ENCODE assay signal across 12 cellular contexts in genomic region chr6:53325785-53326184, GRCh38. TPM values are rescaled to one million over a fixed set of nuclear protein-coding genes. Genes with fewer than 3 reads are reported as not detected.
DNase-seq lines count a peak whose midpoint lies in the region; ATAC-seq and TF ChIP-seq lines count a peak whose summit lies in the region.
"Had no signal": no experiment of that assay in that cellular context is flagged by ENCODE, and none has a peak within 500 bp of the region (broad histone marks: within the 10 kb centered on the region; RNA-seq: fewer than 3 reads in every experiment).

No MANE protein-coding gene starts in this region.

- peaks cover 0 to 70% (median 49%) of the 10 kb centered on the region in 12 donors for H3K4me1 ChIP-seq in heart left ventricle
- H3K4me1 ChIP-seq in right lobe of liver = peaks cover 0 to 52% (median 11%) of the 10 kb centered on the region in 4 donors

- peaks cover 0 to 3% (median 0%) of the 10 kb centered on the region in 9 donors for H3K36me3 ChIP-seq in heart left ventricle
- no peaks in the 10 kb centered on the region for H3K36me3 ChIP-seq in right lobe of liver

- TF ChIP-seq POLR2A in heart left ventricle (IDR thresholded peaks at IDR 0.05) = no peak
- TF ChIP-seq POLR2A in right lobe of liver (IDR thresholded peaks at IDR 0.05) = no peak

- WGBS in heart left ventricle, 4 donors = 63 to 68% (median 65%) methylated on average over 6 of the region's 6 CpGs
- 82% methylated on average over 6 of the region's 6 CpGs for WGBS in right lobe of liver (ENCODE audit: insufficient coverage, low coverage, low lambda C conversion rate, missing lambda C conversion rate)

- no peaks in the 10 kb centered on the region for H3K27me3 ChIP-seq in heart left ventricle
- H3K27me3 ChIP-seq in right lobe of liver = no peaks in the 10 kb centered on the region

- no peak overlapping the region for H3K4me3 Mint-ChIP-seq in stimulated activated memory B cell treated with anti-CD40 and anti-IgM and Interleukin-4, amounts not matched to agents 10 μg/mL and 1 μg/mL and 100 μg/mL, for 72 hours
- H3K4me3 Mint-ChIP-seq: type B pancreatic cell had no signal

- H3K4me1 Mint-ChIP-seq in stimulated activated memory B cell treated with anti-CD40 and anti-IgM and Interleukin-4, amounts not matched to agents 10 μg/mL and 1 μg/mL and 100 μg/mL, for 72 hours = peaks cover 74% of the 10 kb centered on the region

- intact Hi-C loops in heart left ventricle (cut with DNase I) = no loop called here
- intact Hi-C loops in right lobe of liver (cut with DNase I) = no loop called here

- no peak for TF ChIP-seq CTCF in heart left ventricle (IDR thresholded peaks at IDR 0.05)
- TF ChIP-seq CTCF in right lobe of liver (IDR thresholded peaks at IDR 0.05) = no peak

- H3K9me3 Mint-ChIP-seq in stimulated activated memory B cell treated with anti-CD40 and anti-IgM and Interleukin-4, amounts not matched to agents 10 μg/mL and 1 μg/mL and 100 μg/mL, for 72 hours = no peaks in the 10 kb centered on the region
- H3K9me3 Mint-ChIP-seq: type B pancreatic cell had no signal

- H3K4me3 ChIP-seq in heart left ventricle (no peak overlapping the region), right lobe of liver (no peak overlapping the region)

- H3K9me3 ChIP-seq in heart left ventricle = no peaks in the 10 kb centered on the region
- no peaks in the 10 kb centered on the region for H3K9me3 ChIP-seq in right lobe of liver

- DNase-seq in G401 (ENCODE audit: low spot score) (peak; percentile 55), heart left ventricle (no peak), DMS153 treated with DMSO at 0.1 percent for 48 hours (lab: John Stamatoyannopoulos, UW; ENCODE audit: unreplicated experiment) (no peak), right lobe of liver (no peak)
- DNase-seq in activated CD8-positive, alpha-beta memory T cell treated with anti-CD3 and anti-CD28 coated beads for 24 hours = no peak
- DNase-seq: NCI-H1930; stimulated activated CD4-positive, alpha-beta T cell treated with anti-CD3 and anti-CD28 coated beads, Interleukin-4, amount 100 ng/mL, for 4 hours; T-helper 9 cell had no signal

- in situ Hi-C loops in G401 (cut with HindIII; ENCODE audit: low sequenced_read_pairs) = no loop called here

- H3K27ac ChIP-seq in heart left ventricle (peak overlapping the region in 10 of 12 donors; percentile 29 to 82 (median 64)), right lobe of liver (no peak overlapping the region)

- H3K27me3 Mint-ChIP-seq in stimulated activated memory B cell treated with anti-CD40 and anti-IgM and Interleukin-4, amounts not matched to agents 10 μg/mL and 1 μg/mL and 100 μg/mL, for 72 hours = no peaks in the 10 kb centered on the region
- H3K27me3 Mint-ChIP-seq: type B pancreatic cell had no signal

- ATAC-seq in SK-N-SH treated with all-trans-retinoic acid at 6 μM for 48 hours = peak; percentile 6
- peak; percentile 57 to 78 (median 62) for ATAC-seq in heart left ventricle
- no peak for ATAC-seq in stimulated activated memory B cell treated with anti-CD40 and anti-IgM and Interleukin-4, amounts not matched to agents 10 μg/mL and 1 μg/mL and 100 μg/mL, for 72 hours
- no peak for ATAC-seq in right lobe of liver
- ATAC-seq in HG02870 (IDR thresholded peaks at IDR 0.05; ENCODE audit: unreplicated experiment) = no peak

- peaks cover 23% of the 10 kb centered on the region for H3K36me3 Mint-ChIP-seq in stimulated activated memory B cell treated with anti-CD40 and anti-IgM and Interleukin-4, amounts not matched to agents 10 μg/mL and 1 μg/mL and 100 μg/mL, for 72 hours

- H3K27ac Mint-ChIP-seq in stimulated activated memory B cell treated with anti-CD40 and anti-IgM and Interleukin-4, amounts not matched to agents 10 μg/mL and 1 μg/mL and 100 μg/mL, for 72 hours = peak overlapping the region; percentile 72

TF ChIP-seq in SK-N-SH treated with all-trans-retinoic acid at 6 μM for 48 hours, 23 proteins besides CTCF, POLR2A, EP300 and RAD21:
- TF ChIP-seq CSRNP3 (CRISPR knock-in tag; IDR thresholded peaks at IDR 0.05) (no peak), ISL1 (CRISPR knock-in tag; IDR thresholded peaks at IDR 0.05) (peak; percentile 40; the same call in 1 of the 2 replicates), OSR1 (CRISPR knock-in tag; IDR thresholded peaks at IDR 0.05) (no peak), RARB (CRISPR knock-in tag; IDR thresholded peaks at IDR 0.05) (no peak), GLIS3 (CRISPR knock-in tag; IDR thresholded peaks at IDR 0.05) (no peak), BACH2 (CRISPR knock-in tag; IDR thresholded peaks at IDR 0.05; ENCODE audit: borderline replicate concordance) (no peak)

RNA-seq across cellular contexts. Expression of gene ELOVL5, which starts 23.0 kb away (rescaled TPM):
- 6.6 and 12.2 TPM in 2 replicates for total RNA-seq in G401 (2014; rRNA removed; shearing (Covaris generic))
- total RNA-seq in heart left ventricle (10 to 100 TPM; 17.3 to 47.9 (median 29.3) TPM), right lobe of liver (100 to 1,000 TPM in 1 of 6 experiments, 10 to 100 TPM in 5; 48.5 to 117 (median 55.7) TPM)
- polyA plus RNA-seq in heart left ventricle = 10 to 100 TPM in 1 of 2 donors, 1 to 10 TPM in 1; 9.6 to 46.9 TPM

Comparison
In these comparisons a context has a peak if more than half of its experiments do, and no peak if none do; other contexts are left out.
1. ATAC-seq: peak in SK-N-SH treated with all-trans-retinoic acid at 6 μM for 48 hours (single experiment) and heart left ventricle (4 of 4); none in stimulated activated memory B cell treated with anti-CD40 and anti-IgM and Interleukin-4, amounts not matched to agents 10 μg/mL and 1 μg/mL and 100 μg/mL, for 72 hours (single experiment), right lobe of liver (0 of 4) and HG02870 (single experiment).
2. H3K27ac ChIP-seq: peak in heart left ventricle (10 of 12); none in right lobe of liver (0 of 3).